Comparison of ENCODE assay signal across 15 cellular contexts in genomic region chr6:53333439-53334408, GRCh38. TPM values are rescaled to one million over a fixed set of nuclear protein-coding genes. Genes with fewer than 3 reads are reported as not detected.
DNase-seq lines count a peak whose midpoint lies in the region; ATAC-seq, FAIRE-seq and TF ChIP-seq lines count a peak whose summit lies in the region.
"Had no signal": no experiment of that assay in that cellular context is flagged by ENCODE, and none has a peak within 500 bp of the region (broad histone marks: within the 10 kb centered on the region; RNA-seq: fewer than 3 reads in every experiment).

No MANE protein-coding gene starts in this region.

- H3K79me2 ChIP-seq in neural progenitor cell (ENCODE audit: low read depth), result peaks cover 100% of the 10 kb centered on the region

- H3K36me3 ChIP-seq in pancreas, result no peaks in the 10 kb centered on the region
- H3K36me3 ChIP-seq in neural progenitor cell, result no peaks in the 10 kb centered on the region
- H3K36me3 ChIP-seq: upper lobe of right lung had no signal

- 57 to 70% methylated on average over 5 of the region's 5 CpGs for WGBS in pancreas, 2 donors

- intact Hi-C loops in pancreas (cut with DNase I), result no loop called here

- TF ChIP-seq CTCF in pancreas (IDR thresholded peaks at IDR 0.05) (no peak), neural progenitor cell (IDR thresholded peaks at IDR 0.05) (no peak)

- H3K4me2 ChIP-seq in neural progenitor cell, result no peak overlapping the region

- FAIRE-seq in pancreas (lab: Jason Lieb, UNC), result no peak
- FAIRE-seq: keratinocyte had no signal

- peak overlapping the region; percentile 63 for H3K4me3 Mint-ChIP-seq in activated naive CD4-positive, alpha-beta T cell treated with anti-CD3 and anti-CD28 coated beads, Interleukin-2, amount 10 ng/mL, durations not matched to agents 7 days and 5 days
- H3K4me3 Mint-ChIP-seq in T-helper 17 cell (peak overlapping the region; percentile 93), neural progenitor cell (no peak overlapping the region)
- peak overlapping the region; percentile 88 to 89 for H3K4me3 Mint-ChIP-seq in effector memory CD8-positive, alpha-beta T cell
- peak overlapping the region in 1 of 2 donors; percentile 54 for H3K4me3 Mint-ChIP-seq in stimulated activated naive B cell treated with anti-CD40 and anti-IgM and Interleukin-4, amounts not matched to agents 10 μg/mL and 1 μg/mL and 100 μg/mL, for 72 hours

- H3K9me3 ChIP-seq in T-helper 17 cell (ENCODE audit: control insufficient read depth, low read length, poor library complexity, severe bottlenecking), result no peaks in the 10 kb centered on the region
- H3K9me3 ChIP-seq in pancreas, result no peaks in the 10 kb centered on the region
- H3K9me3 ChIP-seq in neural progenitor cell (ENCODE audit: low read depth), result no peaks in the 10 kb centered on the region
- H3K9me3 ChIP-seq: MG63, upper lobe of right lung had no signal

- H3K27ac ChIP-seq in pancreas, result no peak overlapping the region
- no peak overlapping the region for H3K27ac ChIP-seq in neural progenitor cell

- H3K27me3 Mint-ChIP-seq in activated naive CD4-positive, alpha-beta T cell treated with anti-CD3 and anti-CD28 coated beads, Interleukin-2, amount 10 ng/mL, durations not matched to agents 7 days and 5 days, result no peaks in the 10 kb centered on the region
- H3K27me3 Mint-ChIP-seq in T-helper 17 cell (no peaks in the 10 kb centered on the region), neural progenitor cell (ENCODE audit: insufficient read depth, low read depth) (no peaks in the 10 kb centered on the region)
- H3K27me3 Mint-ChIP-seq in effector memory CD8-positive, alpha-beta T cell, result no peaks in the 10 kb centered on the region
- no peaks in the 10 kb centered on the region for H3K27me3 Mint-ChIP-seq in stimulated activated naive B cell treated with anti-CD40 and anti-IgM and Interleukin-4, amounts not matched to agents 10 μg/mL and 1 μg/mL and 100 μg/mL, for 72 hours

- peaks cover 76% of the 10 kb centered on the region for H3K4me1 Mint-ChIP-seq in activated naive CD4-positive, alpha-beta T cell treated with anti-CD3 and anti-CD28 coated beads, Interleukin-2, amount 10 ng/mL, durations not matched to agents 7 days and 5 days
- H3K4me1 Mint-ChIP-seq in T-helper 17 cell, result peaks cover 63% of the 10 kb centered on the region
- H3K4me1 Mint-ChIP-seq in effector memory CD8-positive, alpha-beta T cell (ENCODE audit: low read depth in 2 of 2), result peaks cover 67 to 73% of the 10 kb centered on the region in 2 donors
- peaks cover 56 to 79% of the 10 kb centered on the region in 2 donors for H3K4me1 Mint-ChIP-seq in stimulated activated naive B cell treated with anti-CD40 and anti-IgM and Interleukin-4, amounts not matched to agents 10 μg/mL and 1 μg/mL and 100 μg/mL, for 72 hours
- peaks cover 9% of the 10 kb centered on the region for H3K4me1 Mint-ChIP-seq in neural progenitor cell

- peaks cover 84% of the 10 kb centered on the region for H4K20me1 ChIP-seq in neural progenitor cell (ENCODE audit: low read depth)

- H3K27ac Mint-ChIP-seq in activated naive CD4-positive, alpha-beta T cell treated with anti-CD3 and anti-CD28 coated beads, Interleukin-2, amount 10 ng/mL, durations not matched to agents 7 days and 5 days, result peak overlapping the region; percentile 96
- H3K27ac Mint-ChIP-seq in T-helper 17 cell (peak overlapping the region; percentile 99), neural progenitor cell (no peak overlapping the region)
- H3K27ac Mint-ChIP-seq in effector memory CD8-positive, alpha-beta T cell, result peak overlapping the region; percentile 97 to 99
- H3K27ac Mint-ChIP-seq in stimulated activated naive B cell treated with anti-CD40 and anti-IgM and Interleukin-4, amounts not matched to agents 10 μg/mL and 1 μg/mL and 100 μg/mL, for 72 hours, result peak overlapping the region; percentile 72

- peaks cover 2% of the 10 kb centered on the region for H3K9me3 Mint-ChIP-seq in activated naive CD4-positive, alpha-beta T cell treated with anti-CD3 and anti-CD28 coated beads, Interleukin-2, amount 10 ng/mL, durations not matched to agents 7 days and 5 days
- H3K9me3 Mint-ChIP-seq in effector memory CD8-positive, alpha-beta T cell, result no peaks in the 10 kb centered on the region
- H3K9me3 Mint-ChIP-seq in stimulated activated naive B cell treated with anti-CD40 and anti-IgM and Interleukin-4, amounts not matched to agents 10 μg/mL and 1 μg/mL and 100 μg/mL, for 72 hours, result peaks cover 0 to 4% of the 10 kb centered on the region in 2 donors
- peaks cover 15% of the 10 kb centered on the region for H3K9me3 Mint-ChIP-seq in neural progenitor cell

- no peaks in the 10 kb centered on the region for H3K27me3 ChIP-seq in pancreas
- H3K27me3 ChIP-seq in neural progenitor cell, result no peaks in the 10 kb centered on the region
- H3K27me3 ChIP-seq: MG63, upper lobe of right lung had no signal

- CTCF ChIA-PET in activated naive CD4-positive, alpha-beta T cell treated with anti-CD3 and anti-CD28 coated beads, Interleukin-2, amount 10 ng/mL, durations not matched to agents 7 days and 5 days (lab: Charles Lee), result no interaction called here

- H3K36me3 Mint-ChIP-seq in activated naive CD4-positive, alpha-beta T cell treated with anti-CD3 and anti-CD28 coated beads, Interleukin-2, amount 10 ng/mL, durations not matched to agents 7 days and 5 days, result peaks cover 41% of the 10 kb centered on the region
- H3K36me3 Mint-ChIP-seq in T-helper 17 cell (ENCODE audit: low read depth) (peaks cover 7% of the 10 kb centered on the region), neural progenitor cell (peaks cover 41% of the 10 kb centered on the region)
- H3K36me3 Mint-ChIP-seq in effector memory CD8-positive, alpha-beta T cell (ENCODE audit: insufficient read depth), result peaks cover 55% of the 10 kb centered on the region
- peaks cover 27 to 48% of the 10 kb centered on the region in 2 donors for H3K36me3 Mint-ChIP-seq in stimulated activated naive B cell treated with anti-CD40 and anti-IgM and Interleukin-4, amounts not matched to agents 10 μg/mL and 1 μg/mL and 100 μg/mL, for 72 hours

- H3K4me1 ChIP-seq in pancreas (no peaks in the 10 kb centered on the region), neural progenitor cell (peaks cover 13% of the 10 kb centered on the region)

- no peaks in the 10 kb centered on the region for H3F3A ChIP-seq in neural progenitor cell (ENCODE audit: low read depth)

- no peak for DNase-seq in activated naive CD4-positive, alpha-beta T cell treated with anti-CD3 and anti-CD28 coated beads, Interleukin-2, amount 10 ng/mL, durations not matched to agents 7 days and 5 days
- no peak for DNase-seq in activated naive CD4-positive, alpha-beta T cell (lab: John Stamatoyannopoulos, UW)
- DNase-seq in T-helper 17 cell (no peak), pancreas (no peak), neural progenitor cell (ENCODE audit: low spot score) (no peak)
- no peak for DNase-seq in effector memory CD8-positive, alpha-beta T cell
- no peak for DNase-seq in stimulated activated naive B cell treated with anti-CD40 and anti-IgM and Interleukin-4, amounts not matched to agents 10 μg/mL and 1 μg/mL and 100 μg/mL, for 72 hours
- DNase-seq in stimulated activated CD4-positive, alpha-beta T cell treated with anti-CD3 and anti-CD28 coated beads, Interleukin-1b, Interleukin-23, amount 100 ng/mL, for 48 hours, result no peak
- DNase-seq: activated gamma-delta T cell, MG63, posterior cingulate gyrus, upper lobe of right lung had no signal

- H3K4me3 ChIP-seq in pancreas (no peak overlapping the region), neural progenitor cell (no peak overlapping the region)
- H3K4me3 ChIP-seq: MG63, upper lobe of right lung had no signal

- no peak overlapping the region for H2AFZ ChIP-seq in neural progenitor cell (replicated peaks)

- no peak for ATAC-seq in T-helper 17 cell
- no peak for ATAC-seq in effector memory CD8-positive, alpha-beta T cell (replicated peaks)
- no peak for ATAC-seq in stimulated activated naive B cell treated with anti-CD40 and anti-IgM and Interleukin-4, amounts not matched to agents 10 μg/mL and 1 μg/mL and 100 μg/mL, for 72 hours (replicated peaks)
- no peak for ATAC-seq in pancreas
- ATAC-seq: activated CD4-positive, CD25-positive, alpha-beta regulatory T cell treated with anti-CD3 and anti-CD28 coated beads, Interleukin-2, amount 50 U/mL, for 24 hours; upper lobe of right lung had no signal

- no peak overlapping the region for H3K9ac ChIP-seq in neural progenitor cell

RNA-seq across cellular contexts. Expression of gene ELOVL5, which starts 15.0 kb away (rescaled TPM):
- total RNA-seq in T-helper 17 cell (100 to 1,000 TPM; 121 to 147 TPM), pancreas (10 to 100 TPM in 3 of 6 donors, 1 to 10 TPM in 3; 2.8 to 21.2 (median 11.2) TPM), neural progenitor cell (ENCODE audit: low replicate concordance) (137 and 185 TPM in 2 replicates)
- 10 to 100 TPM in 1 of 2 donors, 1 to 10 TPM in 1; 5.0 to 19.6 TPM for polyA plus RNA-seq in pancreas
- total RNA-seq: HT-29 had no signal
